Comparison of ENCODE assay signal across 9 cellular contexts in the genomic region with DNA sequence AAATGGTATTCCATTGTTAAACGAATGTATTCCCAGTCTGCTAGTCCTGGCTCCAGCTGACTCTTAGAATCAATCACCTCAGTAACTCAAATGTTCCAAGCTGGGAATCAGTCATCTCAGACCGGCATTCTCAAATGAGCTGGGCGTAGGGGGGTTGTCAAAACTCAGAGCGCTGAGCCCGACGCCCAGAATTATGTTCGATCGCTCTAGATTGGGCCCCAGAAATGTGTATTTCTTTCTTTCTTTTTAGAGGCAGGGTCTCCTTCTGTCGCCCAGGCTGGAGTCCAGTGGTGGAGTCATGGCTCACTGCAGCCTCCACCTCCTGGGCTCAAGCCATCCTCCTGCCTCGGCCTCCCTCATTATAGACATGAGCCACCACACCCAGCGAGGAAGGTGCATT.
DNase-seq lines count a peak whose midpoint lies in the region; ATAC-seq, FAIRE-seq and TF ChIP-seq lines count a peak whose summit lies in the region.
"Had no signal": no experiment of that assay in that cellular context is flagged by ENCODE, and none has a peak within 500 bp of the region (broad histone marks: within the 10 kb centered on the region; RNA-seq: fewer than 3 reads in every experiment).

No MANE protein-coding gene starts in this region.

- peaks cover 35% of the 10 kb centered on the region for H3K27me3 Mint-ChIP-seq in activated T-cell treated with anti-CD3 and anti-CD28 coated beads, Interleukin-2, amount 50 U/mL, for 4 hours (ENCODE audit: low read depth)

- no peak for DNase-seq in activated T-cell treated with anti-CD3 and anti-CD28 coated beads, Interleukin-2, amount 50 U/mL, for 4 hours
- no peak for DNase-seq in activated T-cell treated with anti-CD3 and anti-CD28 coated beads for 4 hours
- no peak for DNase-seq in bronchial epithelial cell (ENCODE audit: low read depth)
- DNase-seq in mesenteric fat pad (ENCODE audit: low spot score), result peak; percentile 28
- no peak for DNase-seq in tibial artery
- no peak for DNase-seq in anterior cingulate cortex (lab: John Stamatoyannopoulos, UW)
- DNase-seq in iPS-NIHi7 (ENCODE audit: extremely low spot score), result no peak
- DNase-seq: BE2C had no signal

- H3K36me3 ChIP-seq in bronchial epithelial cell (ENCODE audit: control insufficient read depth, insufficient read depth, low read length) (no peaks in the 10 kb centered on the region), tibial artery (no peaks in the 10 kb centered on the region)
- H3K36me3 ChIP-seq: BE2C had no signal

- H3K27me3 ChIP-seq in bronchial epithelial cell (ENCODE audit: control insufficient read depth, insufficient read depth, low read length), result no peaks in the 10 kb centered on the region
- H3K27me3 ChIP-seq in tibial artery, result no peaks in the 10 kb centered on the region

- peaks cover 0 to 13% (median 6%) of the 10 kb centered on the region in 4 donors for H3K4me1 ChIP-seq in tibial artery
- H3K4me1 ChIP-seq: BE2C had no signal

- intact Hi-C loops in tibial artery (cut with DNase I; ENCODE audit: low total_unique reads), result no loop called here

- TF ChIP-seq CTCF in bronchial epithelial cell (IDR thresholded peaks at IDR 0.05; ENCODE audit: insufficient read depth, low read length, severe bottlenecking) (no peak), tibial artery (IDR thresholded peaks at IDR 0.05) (no peak)

- no peak for ATAC-seq in activated T-cell treated with anti-CD3 and anti-CD28 coated beads, Interleukin-2, amount 50 U/mL, for 4 hours
- no peak for ATAC-seq in HG02970 (IDR thresholded peaks at IDR 0.05; ENCODE audit: low FRiP score, unreplicated experiment)

- no peak for FAIRE-seq in bronchial epithelial cell (lab: Jason Lieb, UNC)

- no peaks in the 10 kb centered on the region for H3K9me3 Mint-ChIP-seq in activated T-cell treated with anti-CD3 and anti-CD28 coated beads, Interleukin-2, amount 50 U/mL, for 4 hours

- peaks cover 20% of the 10 kb centered on the region for H3K4me1 Mint-ChIP-seq in activated T-cell treated with anti-CD3 and anti-CD28 coated beads, Interleukin-2, amount 50 U/mL, for 4 hours (ENCODE audit: low read depth)

- no peaks in the 10 kb centered on the region for H3K36me3 Mint-ChIP-seq in activated T-cell treated with anti-CD3 and anti-CD28 coated beads, Interleukin-2, amount 50 U/mL, for 4 hours (ENCODE audit: insufficient read depth)

- no peaks in the 10 kb centered on the region for H3K9me3 ChIP-seq in tibial artery
- H3K9me3 ChIP-seq: BE2C had no signal

- peak overlapping the region; percentile 54 for H3K4me3 Mint-ChIP-seq in activated T-cell treated with anti-CD3 and anti-CD28 coated beads, Interleukin-2, amount 50 U/mL, for 4 hours

- peak overlapping the region; percentile 88 for H3K27ac ChIP-seq in tibial artery

- H3K4me3 ChIP-seq in bronchial epithelial cell (ENCODE audit: low read depth, low read length) (peak overlapping the region; percentile 38), tibial artery (peak overlapping the region; percentile 59)
